ENCODE assay signal across 16 cellular contexts in genomic region chr11:82174610-82175009, GRCh38.
DNase-seq lines count a peak whose midpoint lies in the region; TF ChIP-seq lines count a peak whose summit lies in the region.
"Had no signal": no experiment of that assay in that cellular context is flagged by ENCODE, and none has a peak within 500 bp of the region (broad histone marks: within the 10 kb centered on the region; RNA-seq: fewer than 3 reads in every experiment).

No MANE protein-coding gene starts in this region.

- no peaks in the 10 kb centered on the region for H3K4me1 Mint-ChIP-seq in CD14-positive monocyte
- H3K4me1 Mint-ChIP-seq: activated CD4-positive, alpha-beta T cell treated with anti-CD3 and anti-CD28 coated beads, Interleukin-2, amount 10 ng/mL, durations not matched to agents 24 days and 14 days; activated naive CD8-positive, alpha-beta T cell treated with anti-CD3 and anti-CD28 coated beads for 36 hours; CD4-positive, CD25-positive, alpha-beta regulatory T cell had no signal

- DNase-seq in CD14-positive monocyte (ENCODE audit: low spot score) = no peak
- peak; percentile 18 to 29 for DNase-seq in HAP-1 (ENCODE audit: low spot score in 2 of 2)
- DNase-seq in fibroblast of mammary gland (ENCODE audit: low read depth) = no peak
- DNase-seq in foreskin fibroblast = no peak
- DNase-seq in NCI-H524 treated with DMSO at 0.1 percent for 48 hours (lab: John Stamatoyannopoulos, UW) = no peak
- no peak for DNase-seq in central memory CD4-positive, alpha-beta T cell
- DNase-seq in stimulated activated CD4-positive, alpha-beta T cell treated with anti-CD3 and anti-CD28 coated beads, Interleukin-1b, Interleukin-23, amount 100 ng/mL, for 48 hours = no peak
- DNase-seq: activated CD4-positive, alpha-beta T cell treated with anti-CD3 and anti-CD28 coated beads, Interleukin-2, amount 10 ng/mL, durations not matched to agents 24 days and 14 days; activated naive CD8-positive, alpha-beta T cell treated with anti-CD3 and anti-CD28 coated beads for 36 hours; CD4-positive, CD25-positive, alpha-beta regulatory T cell; islet precursor cell; NCI-H1092; occipital lobe; Right ventricle myocardium superior; stimulated activated CD4-positive, alpha-beta T cell treated with anti-CD3 and anti-CD28 coated beads, Interleukin-4, amount 100 ng/mL, for 24 hours had no signal

- peak; percentile 12 for TF ChIP-seq CTCF in CD14-positive monocyte (IDR thresholded peaks at IDR 0.05)
- TF ChIP-seq CTCF in OCI-LY1 (IDR thresholded peaks at IDR 0.05; ENCODE audit: low read length) = peak; percentile 42
- peak; percentile 34 for TF ChIP-seq CTCF in fibroblast of mammary gland (conservative IDR thresholded peaks at IDR 0.05; ENCODE audit: control insufficient read depth, insufficient read depth, low read depth, low read length)
- no peak for TF ChIP-seq CTCF in foreskin fibroblast (IDR thresholded peaks at IDR 0.05; ENCODE audit: low read depth, low read length)

- H3K27me3 ChIP-seq in HAP-1 (ENCODE audit: low read depth) (no peaks in the 10 kb centered on the region), OCI-LY1 (ENCODE audit: insufficient read depth, low read length) (no peaks in the 10 kb centered on the region)

- no peak overlapping the region for H3K4me3 Mint-ChIP-seq in CD14-positive monocyte
- H3K4me3 Mint-ChIP-seq: activated CD4-positive, alpha-beta T cell treated with anti-CD3 and anti-CD28 coated beads, Interleukin-2, amount 10 ng/mL, durations not matched to agents 24 days and 14 days; activated naive CD8-positive, alpha-beta T cell treated with anti-CD3 and anti-CD28 coated beads for 36 hours; CD4-positive, CD25-positive, alpha-beta regulatory T cell had no signal

- H3K4me3 ChIP-seq in HAP-1 (no peak overlapping the region), OCI-LY1 (ENCODE audit: low read depth, low read length, poor library complexity, severe bottlenecking) (no peak overlapping the region), fibroblast of mammary gland (ENCODE audit: control insufficient read depth, low read depth, low read length) (no peak overlapping the region), foreskin fibroblast (ENCODE audit: low read depth in 1 of 2, low read length in 2 of 2) (no peak overlapping the region)

- in situ Hi-C loops in HAP-1 (cut with MboI; ENCODE audit: low sequenced_read_pairs) = no loop called here

- H3K9me3 Mint-ChIP-seq in CD14-positive monocyte = peaks cover 0 to 7% (median 1%) of the 10 kb centered on the region in 7 donors
- H3K9me3 Mint-ChIP-seq: activated CD4-positive, alpha-beta T cell treated with anti-CD3 and anti-CD28 coated beads, Interleukin-2, amount 10 ng/mL, durations not matched to agents 24 days and 14 days; activated naive CD8-positive, alpha-beta T cell treated with anti-CD3 and anti-CD28 coated beads for 36 hours had no signal

- H3K9me2 ChIP-seq in OCI-LY1 (ENCODE audit: low read depth, low read length) = no peaks in the 10 kb centered on the region

- H3K36me3 Mint-ChIP-seq in CD14-positive monocyte = no peaks in the 10 kb centered on the region
- H3K36me3 Mint-ChIP-seq: activated naive CD8-positive, alpha-beta T cell treated with anti-CD3 and anti-CD28 coated beads for 36 hours; CD4-positive, CD25-positive, alpha-beta regulatory T cell had no signal

- no peaks in the 10 kb centered on the region for H3F3A ChIP-seq in OCI-LY1 (ENCODE audit: insufficient read depth, low read length)

- no peaks in the 10 kb centered on the region for H4K20me1 ChIP-seq in OCI-LY1 (ENCODE audit: insufficient read depth, low read length)

- H3K27ac Mint-ChIP-seq in CD14-positive monocyte = no peak overlapping the region
- H3K27ac Mint-ChIP-seq: activated CD4-positive, alpha-beta T cell treated with anti-CD3 and anti-CD28 coated beads, Interleukin-2, amount 10 ng/mL, durations not matched to agents 24 days and 14 days; activated naive CD8-positive, alpha-beta T cell treated with anti-CD3 and anti-CD28 coated beads for 36 hours had no signal

- H3K9ac ChIP-seq in OCI-LY1 (ENCODE audit: low read length) = no peak overlapping the region

- no peaks in the 10 kb centered on the region for H3K79me2 ChIP-seq in OCI-LY1 (ENCODE audit: insufficient read depth, low read length)

- intact Hi-C loops in CD14-positive monocyte (cut with micrococcal nuclease) = no loop called here

- no peaks in the 10 kb centered on the region for H3K4me1 ChIP-seq in HAP-1
- H3K4me1 ChIP-seq in OCI-LY1 (ENCODE audit: insufficient read depth, low read length, severe bottlenecking) = no peaks in the 10 kb centered on the region

- H3K4me2 ChIP-seq in OCI-LY1 (ENCODE audit: low read length) = no peak overlapping the region

- H3K27ac ChIP-seq in OCI-LY1 (ENCODE audit: low read depth, low read length, poor library complexity, severe bottlenecking) = no peak overlapping the region

- H3K36me3 ChIP-seq in HAP-1 (replicated peaks) (no peaks in the 10 kb centered on the region), OCI-LY1 (ENCODE audit: insufficient read depth, low read length) (no peaks in the 10 kb centered on the region)

- H2AFZ ChIP-seq in OCI-LY1 (ENCODE audit: low read length) = no peak overlapping the region

- H3K27me3 Mint-ChIP-seq in CD14-positive monocyte (ENCODE audit: low read depth in 3 of 3) = no peaks in the 10 kb centered on the region
- H3K27me3 Mint-ChIP-seq: activated CD4-positive, alpha-beta T cell treated with anti-CD3 and anti-CD28 coated beads, Interleukin-2, amount 10 ng/mL, durations not matched to agents 24 days and 14 days; activated naive CD8-positive, alpha-beta T cell treated with anti-CD3 and anti-CD28 coated beads for 36 hours; CD4-positive, CD25-positive, alpha-beta regulatory T cell had no signal

- H3K9me3 ChIP-seq in HAP-1 (no peaks in the 10 kb centered on the region), OCI-LY1 (ENCODE audit: low read length) (no peaks in the 10 kb centered on the region)

Comparison
In these comparisons a context has a peak if more than half of its experiments do, and no peak if none do; other contexts are left out.
1. DNase-seq: peak in HAP-1 (2 of 2); none in CD14-positive monocyte (single experiment), fibroblast of mammary gland (single experiment), foreskin fibroblast (0 of 2), NCI-H524 treated with DMSO at 0.1 percent for 48 hours (single experiment), central memory CD4-positive, alpha-beta T cell (single experiment) and stimulated activated CD4-positive, alpha-beta T cell treated with anti-CD3 and anti-CD28 coated beads, Interleukin-1b, Interleukin-23, amount 100 ng/mL, for 48 hours (single experiment).